ENCODE assay signal across 1 cellular context in the genomic region with DNA sequence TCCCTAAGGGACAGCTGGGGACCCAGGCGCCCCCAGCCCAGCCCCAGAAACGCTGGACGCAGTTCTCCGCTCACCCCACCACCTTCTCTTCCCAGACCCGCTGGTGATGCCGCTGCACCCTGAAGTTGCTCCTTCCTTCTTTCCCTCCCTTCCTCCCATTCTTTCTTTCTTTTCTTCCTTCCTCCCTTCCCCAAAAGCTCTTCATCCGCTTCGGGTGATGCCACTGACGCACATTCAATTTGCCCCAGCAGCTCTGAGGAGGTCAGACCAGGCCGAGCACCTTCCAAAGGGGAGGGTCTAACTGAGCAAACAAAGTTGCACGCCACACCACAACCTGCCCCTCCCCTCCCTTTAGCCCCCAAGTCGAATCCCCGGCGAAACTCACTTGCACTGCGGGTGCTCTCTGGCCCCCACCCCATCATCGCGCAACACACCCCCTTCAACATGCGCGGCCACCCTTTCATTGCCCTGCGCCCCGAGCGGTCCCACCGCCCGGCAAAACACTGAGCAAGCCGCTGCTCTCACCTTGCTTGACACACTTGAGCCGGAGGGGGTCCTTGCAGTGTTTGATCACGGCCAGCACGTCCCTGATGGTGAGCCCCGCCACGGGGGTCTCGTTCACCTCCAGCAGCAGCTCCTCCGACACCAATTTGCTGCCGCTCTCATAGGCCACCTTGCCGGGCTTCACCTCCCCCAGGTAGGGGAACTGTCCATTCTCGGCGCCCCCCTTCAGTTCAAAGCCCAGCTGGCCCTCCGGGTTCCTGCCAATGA.
A peak's percentile ranks its signal among the peaks of the same experiment; 100 is the strongest.
TF ChIP-seq lines count a peak whose summit lies in the region.

No MANE protein-coding gene starts in this region.

TF ChIP-seq in HepG2, 621 proteins besides CTCF, POLR2A, EP300 and RAD21 (continued from another document and continues in another):
- TF ChIP-seq, protein P1, sequence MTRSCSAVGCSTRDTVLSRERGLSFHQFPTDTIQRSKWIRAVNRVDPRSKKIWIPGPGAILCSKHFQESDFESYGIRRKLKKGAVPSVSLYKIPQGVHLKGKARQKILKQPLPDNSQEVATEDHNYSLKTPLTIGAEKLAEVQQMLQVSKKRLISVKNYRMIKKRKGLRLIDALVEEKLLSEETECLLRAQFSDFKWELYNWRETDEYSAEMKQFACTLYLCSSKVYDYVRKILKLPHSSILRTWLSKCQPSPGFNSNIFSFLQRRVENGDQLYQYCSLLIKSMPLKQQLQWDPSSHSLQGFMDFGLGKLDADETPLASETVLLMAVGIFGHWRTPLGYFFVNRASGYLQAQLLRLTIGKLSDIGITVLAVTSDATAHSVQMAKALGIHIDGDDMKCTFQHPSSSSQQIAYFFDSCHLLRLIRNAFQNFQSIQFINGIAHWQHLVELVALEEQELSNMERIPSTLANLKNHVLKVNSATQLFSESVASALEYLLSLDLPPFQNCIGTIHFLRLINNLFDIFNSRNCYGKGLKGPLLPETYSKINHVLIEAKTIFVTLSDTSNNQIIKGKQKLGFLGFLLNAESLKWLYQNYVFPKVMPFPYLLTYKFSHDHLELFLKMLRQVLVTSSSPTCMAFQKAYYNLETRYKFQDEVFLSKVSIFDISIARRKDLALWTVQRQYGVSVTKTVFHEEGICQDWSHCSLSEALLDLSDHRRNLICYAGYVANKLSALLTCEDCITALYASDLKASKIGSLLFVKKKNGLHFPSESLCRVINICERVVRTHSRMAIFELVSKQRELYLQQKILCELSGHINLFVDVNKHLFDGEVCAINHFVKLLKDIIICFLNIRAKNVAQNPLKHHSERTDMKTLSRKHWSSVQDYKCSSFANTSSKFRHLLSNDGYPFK (CRISPR knock-in tag; IDR thresholded peaks at IDR 0.05; ENCODE audit: borderline replicate concordance) = no peak
- TF ChIP-seq FOXO1 (CRISPR knock-in tag; IDR thresholded peaks at IDR 0.05) = no peak
- no peak for TF ChIP-seq MYNN (CRISPR knock-in tag; IDR thresholded peaks at IDR 0.05; ENCODE audit: low read depth)
- no peak for TF ChIP-seq ETS1 (CRISPR knock-in tag; IDR thresholded peaks at IDR 0.05)
- TF ChIP-seq KLF16 (CRISPR knock-in tag; IDR thresholded peaks at IDR 0.05) = 0 out of 4 replicates have a peak, but pooled peaks of 1 of the 2 experiments have one; percentile 31
- no peak for TF ChIP-seq EED (CRISPR knock-in tag; IDR thresholded peaks at IDR 0.05)
- no peak for TF ChIP-seq NFYB (CRISPR knock-in tag; IDR thresholded peaks at IDR 0.05)
- TF ChIP-seq, protein P2, sequence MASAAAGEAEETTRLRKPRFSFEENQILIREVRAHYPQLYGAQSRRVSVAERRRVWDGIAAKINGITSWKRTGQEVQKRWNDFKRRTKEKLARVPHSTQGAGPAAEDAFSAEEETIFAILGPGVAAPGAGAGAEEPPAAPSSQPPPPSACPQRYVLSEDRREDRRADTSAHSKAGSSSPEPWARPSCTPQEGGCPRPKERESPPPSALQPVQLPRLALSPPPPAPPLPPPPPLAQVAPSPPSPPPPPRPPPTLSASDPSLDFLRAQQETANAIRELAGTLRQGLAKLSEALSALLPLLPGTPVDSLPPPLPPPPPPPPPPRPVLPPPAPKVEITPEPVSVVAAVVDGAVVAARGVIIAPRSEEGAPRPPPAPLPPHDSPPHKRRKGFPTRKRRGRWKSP (CRISPR knock-in tag; IDR thresholded peaks at IDR 0.05) = 0 out of 2 replicates have a peak, but pooled peaks have one; percentile 16
- TF ChIP-seq, protein P3, sequence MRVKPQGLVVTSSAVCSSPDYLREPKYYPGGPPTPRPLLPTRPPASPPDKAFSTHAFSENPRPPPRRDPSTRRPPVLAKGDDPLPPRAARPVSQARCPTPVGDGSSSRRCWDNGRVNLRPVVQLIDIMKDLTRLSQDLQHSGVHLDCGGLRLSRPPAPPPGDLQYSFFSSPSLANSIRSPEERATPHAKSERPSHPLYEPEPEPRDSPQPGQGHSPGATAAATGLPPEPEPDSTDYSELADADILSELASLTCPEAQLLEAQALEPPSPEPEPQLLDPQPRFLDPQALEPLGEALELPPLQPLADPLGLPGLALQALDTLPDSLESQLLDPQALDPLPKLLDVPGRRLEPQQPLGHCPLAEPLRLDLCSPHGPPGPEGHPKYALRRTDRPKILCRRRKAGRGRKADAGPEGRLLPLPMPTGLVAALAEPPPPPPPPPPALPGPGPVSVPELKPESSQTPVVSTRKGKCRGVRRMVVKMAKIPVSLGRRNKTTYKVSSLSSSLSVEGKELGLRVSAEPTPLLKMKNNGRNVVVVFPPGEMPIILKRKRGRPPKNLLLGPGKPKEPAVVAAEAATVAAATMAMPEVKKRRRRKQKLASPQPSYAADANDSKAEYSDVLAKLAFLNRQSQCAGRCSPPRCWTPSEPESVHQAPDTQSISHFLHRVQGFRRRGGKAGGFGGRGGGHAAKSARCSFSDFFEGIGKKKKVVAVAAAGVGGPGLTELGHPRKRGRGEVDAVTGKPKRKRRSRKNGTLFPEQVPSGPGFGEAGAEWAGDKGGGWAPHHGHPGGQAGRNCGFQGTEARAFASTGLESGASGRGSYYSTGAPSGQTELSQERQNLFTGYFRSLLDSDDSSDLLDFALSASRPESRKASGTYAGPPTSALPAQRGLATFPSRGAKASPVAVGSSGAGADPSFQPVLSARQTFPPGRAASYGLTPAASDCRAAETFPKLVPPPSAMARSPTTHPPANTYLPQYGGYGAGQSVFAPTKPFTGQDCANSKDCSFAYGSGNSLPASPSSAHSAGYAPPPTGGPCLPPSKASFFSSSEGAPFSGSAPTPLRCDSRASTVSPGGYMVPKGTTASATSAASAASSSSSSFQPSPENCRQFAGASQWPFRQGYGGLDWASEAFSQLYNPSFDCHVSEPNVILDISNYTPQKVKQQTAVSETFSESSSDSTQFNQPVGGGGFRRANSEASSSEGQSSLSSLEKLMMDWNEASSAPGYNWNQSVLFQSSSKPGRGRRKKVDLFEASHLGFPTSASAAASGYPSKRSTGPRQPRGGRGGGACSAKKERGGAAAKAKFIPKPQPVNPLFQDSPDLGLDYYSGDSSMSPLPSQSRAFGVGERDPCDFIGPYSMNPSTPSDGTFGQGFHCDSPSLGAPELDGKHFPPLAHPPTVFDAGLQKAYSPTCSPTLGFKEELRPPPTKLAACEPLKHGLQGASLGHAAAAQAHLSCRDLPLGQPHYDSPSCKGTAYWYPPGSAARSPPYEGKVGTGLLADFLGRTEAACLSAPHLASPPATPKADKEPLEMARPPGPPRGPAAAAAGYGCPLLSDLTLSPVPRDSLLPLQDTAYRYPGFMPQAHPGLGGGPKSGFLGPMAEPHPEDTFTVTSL (CRISPR knock-in tag; IDR thresholded peaks at IDR 0.05; ENCODE audit: borderline replicate concordance) = no peak
- no peak for TF ChIP-seq ZNF567 (CRISPR knock-in tag; IDR thresholded peaks at IDR 0.05; ENCODE audit: borderline replicate concordance)
- TF ChIP-seq RBM22 (optimal IDR thresholded peaks at IDR 0.05; ENCODE audit: low read length) = peak; percentile 11
- TF ChIP-seq, protein P4, sequence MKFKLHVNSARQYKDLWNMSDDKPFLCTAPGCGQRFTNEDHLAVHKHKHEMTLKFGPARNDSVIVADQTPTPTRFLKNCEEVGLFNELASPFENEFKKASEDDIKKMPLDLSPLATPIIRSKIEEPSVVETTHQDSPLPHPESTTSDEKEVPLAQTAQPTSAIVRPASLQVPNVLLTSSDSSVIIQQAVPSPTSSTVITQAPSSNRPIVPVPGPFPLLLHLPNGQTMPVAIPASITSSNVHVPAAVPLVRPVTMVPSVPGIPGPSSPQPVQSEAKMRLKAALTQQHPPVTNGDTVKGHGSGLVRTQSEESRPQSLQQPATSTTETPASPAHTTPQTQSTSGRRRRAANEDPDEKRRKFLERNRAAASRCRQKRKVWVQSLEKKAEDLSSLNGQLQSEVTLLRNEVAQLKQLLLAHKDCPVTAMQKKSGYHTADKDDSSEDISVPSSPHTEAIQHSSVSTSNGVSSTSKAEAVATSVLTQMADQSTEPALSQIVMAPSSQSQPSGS (CRISPR knock-in tag; IDR thresholded peaks at IDR 0.05) = 0 out of 2 replicates have a peak, but pooled peaks have one; percentile 1
- TF ChIP-seq CEBPB (IDR thresholded peaks at IDR 0.05; ENCODE audit: borderline replicate concordance, low read depth, low read length) = no peak
- no peak for TF ChIP-seq CAMTA2 (CRISPR knock-in tag; IDR thresholded peaks at IDR 0.05; ENCODE audit: borderline replicate concordance)
- TF ChIP-seq RARG (CRISPR knock-in tag; IDR thresholded peaks at IDR 0.05; ENCODE audit: low read depth) = 0 out of 2 replicates have a peak, but pooled peaks have one; percentile 41
- no peak for TF ChIP-seq ARID2 (CRISPR knock-in tag; IDR thresholded peaks at IDR 0.05; ENCODE audit: borderline replicate concordance)
- TF ChIP-seq ZNF382 (CRISPR knock-in tag; IDR thresholded peaks at IDR 0.05; ENCODE audit: borderline replicate concordance) = no peak
- TF ChIP-seq STAT5B (CRISPR knock-in tag; IDR thresholded peaks at IDR 0.05) = no peak
- no peak for TF ChIP-seq ZNF749 (CRISPR knock-in tag; IDR thresholded peaks at IDR 0.05; ENCODE audit: borderline replicate concordance)
- TF ChIP-seq PLRG1 (conservative IDR thresholded peaks at IDR 0.05) = no peak
- TF ChIP-seq ZSCAN31 (CRISPR knock-in tag; IDR thresholded peaks at IDR 0.05; ENCODE audit: low read depth) = 0 out of 2 replicates have a peak, but pooled peaks have one; percentile 39
- TF ChIP-seq ZNF414 (CRISPR knock-in tag; IDR thresholded peaks at IDR 0.05) = no peak
- TF ChIP-seq ZNF331 (CRISPR knock-in tag; IDR thresholded peaks at IDR 0.05) = no peak
- no peak for TF ChIP-seq CSRNP2 (CRISPR knock-in tag; conservative IDR thresholded peaks at IDR 0.05; ENCODE audit: low read depth)
- 0 out of 2 replicates have a peak, but pooled peaks have one; percentile 3 for TF ChIP-seq ZNF614 (CRISPR knock-in tag; IDR thresholded peaks at IDR 0.05; ENCODE audit: borderline replicate concordance)
- TF ChIP-seq SMARCC2 (IDR thresholded peaks at IDR 0.05) = no peak
- TF ChIP-seq ASH2L (IDR thresholded peaks at IDR 0.05; ENCODE audit: insufficient read length, low read depth, low read length) = peak; percentile 42
- TF ChIP-seq NONO (IDR thresholded peaks at IDR 0.05) = no peak
- no peak; the same call in 1 of the 2 replicates for TF ChIP-seq NONO (CRISPR knock-in tag; conservative IDR thresholded peaks at IDR 0.05)
- TF ChIP-seq MIER2 (CRISPR knock-in tag; IDR thresholded peaks at IDR 0.05) = no peak
- no peak for TF ChIP-seq ZNF564 (CRISPR knock-in tag; IDR thresholded peaks at IDR 0.05)
- 0 out of 2 replicates have a peak, but pooled peaks have one; percentile 22 for TF ChIP-seq ZNF234 (CRISPR knock-in tag; conservative IDR thresholded peaks at IDR 0.05)
- no peak for TF ChIP-seq ZBTB10 (CRISPR knock-in tag; IDR thresholded peaks at IDR 0.05; ENCODE audit: borderline replicate concordance)
- TF ChIP-seq ZNF362 (CRISPR knock-in tag; IDR thresholded peaks at IDR 0.05; ENCODE audit: borderline replicate concordance) = no peak
- TF ChIP-seq HNRNPUL1 (IDR thresholded peaks at IDR 0.05; ENCODE audit: low read depth, low read length) = no peak
